10 cellular contexts compared by ENCODE assay signal in the genomic region with DNA sequence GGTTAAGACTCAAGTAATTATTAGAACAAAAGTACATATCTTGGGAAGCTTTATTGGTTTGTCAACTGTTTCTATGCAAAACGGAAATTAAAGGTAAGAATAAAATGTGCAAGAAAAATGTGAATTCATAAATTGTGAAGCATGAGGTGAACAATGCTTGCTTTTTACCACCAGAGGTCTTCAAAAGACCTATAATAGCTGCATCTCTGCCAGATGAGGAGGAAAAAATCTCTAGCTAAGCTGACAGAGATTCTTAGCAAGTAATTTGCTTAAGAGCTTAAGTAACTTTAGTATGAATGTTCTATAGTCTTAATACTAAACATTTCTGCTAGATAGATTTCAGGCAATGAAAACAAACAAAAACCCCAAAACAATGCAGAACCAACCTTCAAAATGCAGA. TPM values are rescaled to one million over a fixed set of nuclear protein-coding genes. Genes with fewer than 3 reads are reported as not detected.
A peak's percentile ranks its signal among the peaks of the same experiment; 100 is the strongest.
DNase-seq lines count a peak whose midpoint lies in the region; ATAC-seq and TF ChIP-seq lines count a peak whose summit lies in the region.
"Had no signal": no experiment of that assay in that cellular context is flagged by ENCODE, and none has a peak within 500 bp of the region (broad histone marks: within the 10 kb centered on the region; RNA-seq: fewer than 3 reads in every experiment).

No MANE protein-coding gene starts in this region.

- CTCF ChIA-PET in Caco-2 (lab: Charles Lee) = no interaction called here
- CTCF ChIA-PET in activated CD8-positive, alpha-beta memory T cell treated with anti-CD3 and anti-CD28 coated beads, Interleukin-2, amount 10 ng/mL, durations not matched to agents 7 days and 5 days (lab: Charles Lee) = no interaction called here

- no peaks in the 10 kb centered on the region for H3K36me3 ChIP-seq in Caco-2 (ENCODE audit: control insufficient read depth, insufficient read depth, low read length)

- no peaks in the 10 kb centered on the region for H3K4me1 Mint-ChIP-seq in Caco-2 (ENCODE audit: low read depth, unreplicated experiment)
- H3K4me1 Mint-ChIP-seq in activated CD8-positive, alpha-beta memory T cell treated with anti-CD3 and anti-CD28 coated beads, Interleukin-2, amount 10 ng/mL, durations not matched to agents 7 days and 5 days = no peaks in the 10 kb centered on the region

- H3K27me3 Mint-ChIP-seq in Caco-2 (ENCODE audit: insufficient read depth, unreplicated experiment) = no peaks in the 10 kb centered on the region
- H3K27me3 Mint-ChIP-seq in activated CD8-positive, alpha-beta memory T cell treated with anti-CD3 and anti-CD28 coated beads, Interleukin-2, amount 10 ng/mL, durations not matched to agents 7 days and 5 days = peaks cover 8% of the 10 kb centered on the region
- H3K27me3 Mint-ChIP-seq: dendritic cell treated with granulocyte-macrophage colony-stimulating factor and Interleukin-4, amounts not matched to agents 40 ng/mL and 50 ng/mL, for 4 days had no signal

- intact Hi-C loops in Caco-2 (cut with micrococcal nuclease; ENCODE audit: unreplicated experiment) = no loop called here

- H3K27ac ChIP-seq in C4-2B = no peak overlapping the region

- H3K4me3 ChIP-seq in epithelial cell of proximal tubule (ENCODE audit: low read depth, low read length) (no peak overlapping the region), Caco-2 (ENCODE audit: low read depth, low read length) (no peak overlapping the region)

- BruUV-seq in Caco-2 (replicated peaks; lab: Mats Ljungman, UMichigan) = no TSS peak

- DNase-seq in epithelial cell of proximal tubule (ENCODE audit: low read depth) = no peak
- DNase-seq in Caco-2 = no peak
- no peak for DNase-seq in activated CD8-positive, alpha-beta memory T cell treated with anti-CD3 and anti-CD28 coated beads, Interleukin-2, amount 10 ng/mL, durations not matched to agents 7 days and 5 days
- no peak for DNase-seq in activated naive CD4-positive, alpha-beta T cell (lab: John Stamatoyannopoulos, UW)
- DNase-seq: small intestine had no signal

- H3K4me1 ChIP-seq in Caco-2 = no peaks in the 10 kb centered on the region

- no peaks in the 10 kb centered on the region for H3K27me3 ChIP-seq in Caco-2 (replicated peaks; ENCODE audit: control insufficient read depth, insufficient read depth, low read length)

- no peaks in the 10 kb centered on the region for H3K9me3 ChIP-seq in Caco-2

- POLR2A ChIA-PET in Caco-2 (lab: Charles Lee) = no interaction called here

- TF ChIP-seq CTCF in C4-2B (conservative IDR thresholded peaks at IDR 0.05) (peak; percentile 32), LNCAP (IDR thresholded peaks at IDR 0.05) (peak; percentile 17; the same call in 1 of the 2 replicates), epithelial cell of proximal tubule (conservative IDR thresholded peaks at IDR 0.05; ENCODE audit: low read depth, low read length) (peak; percentile 70), Caco-2 (IDR thresholded peaks at IDR 0.05; ENCODE audit: insufficient read depth in 1 of 2, low read depth in 1 of 2, low read length in 1 of 2, severe bottlenecking in 1 of 2, unreplicated experiment in 1 of 2) (no peak)

- H3K27ac Mint-ChIP-seq in Caco-2 (ENCODE audit: unreplicated experiment) = no peak overlapping the region
- H3K27ac Mint-ChIP-seq in activated CD8-positive, alpha-beta memory T cell treated with anti-CD3 and anti-CD28 coated beads, Interleukin-2, amount 10 ng/mL, durations not matched to agents 7 days and 5 days = no peak overlapping the region
- H3K27ac Mint-ChIP-seq: dendritic cell treated with granulocyte-macrophage colony-stimulating factor and Interleukin-4, amounts not matched to agents 40 ng/mL and 50 ng/mL, for 4 days had no signal

- no peaks in the 10 kb centered on the region for H3K9me3 Mint-ChIP-seq in Caco-2 (ENCODE audit: unreplicated experiment)
- no peaks in the 10 kb centered on the region for H3K9me3 Mint-ChIP-seq in activated CD8-positive, alpha-beta memory T cell treated with anti-CD3 and anti-CD28 coated beads, Interleukin-2, amount 10 ng/mL, durations not matched to agents 7 days and 5 days (ENCODE audit: low read depth)
- H3K9me3 Mint-ChIP-seq: dendritic cell treated with granulocyte-macrophage colony-stimulating factor and Interleukin-4, amounts not matched to agents 40 ng/mL and 50 ng/mL, for 4 days had no signal

- ATAC-seq in GM19395 (IDR thresholded peaks at IDR 0.05; ENCODE audit: unreplicated experiment) (peak; percentile 73), HG03520 (IDR thresholded peaks at IDR 0.05; ENCODE audit: unreplicated experiment) (no peak)
- no peak for ATAC-seq in activated CD8-positive, alpha-beta memory T cell treated with anti-CD3 and anti-CD28 coated beads, Interleukin-2, amount 10 ng/mL, durations not matched to agents 7 days and 5 days

- H3K36me3 Mint-ChIP-seq in Caco-2 (ENCODE audit: insufficient read depth, unreplicated experiment) = no peaks in the 10 kb centered on the region
- no peaks in the 10 kb centered on the region for H3K36me3 Mint-ChIP-seq in activated CD8-positive, alpha-beta memory T cell treated with anti-CD3 and anti-CD28 coated beads, Interleukin-2, amount 10 ng/mL, durations not matched to agents 7 days and 5 days

- no peak overlapping the region for H3K4me3 Mint-ChIP-seq in Caco-2 (ENCODE audit: unreplicated experiment)
- no peak overlapping the region for H3K4me3 Mint-ChIP-seq in activated CD8-positive, alpha-beta memory T cell treated with anti-CD3 and anti-CD28 coated beads, Interleukin-2, amount 10 ng/mL, durations not matched to agents 7 days and 5 days
- H3K4me3 Mint-ChIP-seq: dendritic cell treated with granulocyte-macrophage colony-stimulating factor and Interleukin-4, amounts not matched to agents 40 ng/mL and 50 ng/mL, for 4 days had no signal

RNA-seq across cellular contexts. Expression of gene MRPS30, which starts 54.1 kb away (rescaled TPM):
- total RNA-seq in epithelial cell of proximal tubule (70.3 and 77.0 TPM in 2 replicates), Caco-2 (2022) (62.2 and 65.3 TPM in 2 replicates)
- 10 to 100 TPM; 37.9 to 48.4 TPM for total RNA-seq in activated CD8-positive, alpha-beta memory T cell treated with anti-CD3 and anti-CD28 coated beads, Interleukin-2, amount 10 ng/mL, durations not matched to agents 7 days and 5 days

Comparison
In these comparisons a context has a peak if more than half of its experiments do, and no peak if none do; other contexts are left out.
1. CTCF ChIP-seq: peak in C4-2B (single experiment), LNCAP (single experiment) and epithelial cell of proximal tubule (single experiment); none in Caco-2 (0 of 2).